In genomic region chr2:20525041-20526035, GRCh38 we compare ENCODE assay signal across 1 cellular context.
TF ChIP-seq lines count a peak whose summit lies in the region.

No MANE protein-coding gene starts in this region.

TF ChIP-seq in HepG2, 621 proteins besides CTCF, POLR2A, EP300 and RAD21 (continued from another document and continues in another):
- peak; percentile 52 to 68; a peak in 2 of 4 replicates for TF ChIP-seq HMGXB4 (CRISPR knock-in tag; IDR thresholded peaks at IDR 0.05; ENCODE audit: borderline replicate concordance in 1 of 2, low read depth in 1 of 2)
- peak; percentile 84 for TF ChIP-seq ZFY (CRISPR knock-in tag; IDR thresholded peaks at IDR 0.05)
- no peak for TF ChIP-seq HOXA5 (CRISPR knock-in tag; IDR thresholded peaks at IDR 0.05)
- TF ChIP-seq ZNF253 (CRISPR knock-in tag; IDR thresholded peaks at IDR 0.05; ENCODE audit: borderline replicate concordance) = no peak
- no peak for TF ChIP-seq SMYD3 (CRISPR knock-in tag; IDR thresholded peaks at IDR 0.05)
- TF ChIP-seq KDM5B (CRISPR knock-in tag; IDR thresholded peaks at IDR 0.05; ENCODE audit: borderline replicate concordance) = peak; percentile 56; the same call in 1 of the 2 replicates
- TF ChIP-seq HDAC1 (CRISPR knock-in tag; IDR thresholded peaks at IDR 0.05) = peak; percentile 70; the same call in 1 of the 2 replicates
- no peak for TF ChIP-seq DZIP1 (CRISPR knock-in tag; IDR thresholded peaks at IDR 0.05)
- peak; percentile 60; the same call in 1 of the 2 replicates for TF ChIP-seq ARNTL (CRISPR knock-in tag; IDR thresholded peaks at IDR 0.05)
- no peak for TF ChIP-seq NFE2 (CRISPR knock-in tag; IDR thresholded peaks at IDR 0.05)
- peak; percentile 61 to 74; a peak in 2 of 4 replicates for TF ChIP-seq KLF16 (CRISPR knock-in tag; IDR thresholded peaks at IDR 0.05)
- peak; percentile 78; the same call in 1 of the 2 replicates for TF ChIP-seq JUN (CRISPR knock-in tag; IDR thresholded peaks at IDR 0.05)
- TF ChIP-seq ONECUT2 (CRISPR knock-in tag; IDR thresholded peaks at IDR 0.05) = 0 out of 2 replicates have a peak, but pooled peaks have one; percentile 20
- no peak for TF ChIP-seq PHF5A (CRISPR knock-in tag; IDR thresholded peaks at IDR 0.05; ENCODE audit: low read depth, unreplicated experiment)
- TF ChIP-seq ZNF275 (CRISPR knock-in tag; IDR thresholded peaks at IDR 0.05; ENCODE audit: borderline replicate concordance) = no peak; the same call in 1 of the 2 replicates
- 0 out of 2 replicates have a peak, but pooled peaks have one; percentile 40 for TF ChIP-seq ZNF329 (CRISPR knock-in tag; IDR thresholded peaks at IDR 0.05; ENCODE audit: low read depth)
- TF ChIP-seq ZNF446 (CRISPR knock-in tag; IDR thresholded peaks at IDR 0.05) = no peak
- TF ChIP-seq ISL2 (CRISPR knock-in tag; IDR thresholded peaks at IDR 0.05) = no peak; the same call in 1 of the 2 replicates
- peak; percentile 72 for TF ChIP-seq MTA1 (CRISPR knock-in tag; IDR thresholded peaks at IDR 0.05; ENCODE audit: borderline replicate concordance)
- peak; percentile 28; the same call in 1 of the 2 replicates for TF ChIP-seq REXO4 (CRISPR knock-in tag; IDR thresholded peaks at IDR 0.05; ENCODE audit: borderline replicate concordance)
- TF ChIP-seq ZNF337 (CRISPR knock-in tag; IDR thresholded peaks at IDR 0.05; ENCODE audit: borderline replicate concordance, low read depth) = peak; percentile 54; the same call in 1 of the 2 replicates
- no peak for TF ChIP-seq ZNF512 (CRISPR knock-in tag; IDR thresholded peaks at IDR 0.05)
- TF ChIP-seq ZSCAN9 (CRISPR knock-in tag; IDR thresholded peaks at IDR 0.05; ENCODE audit: borderline replicate concordance) = peak; percentile 55; the same call in 1 of the 2 replicates
- TF ChIP-seq ZSCAN21 (CRISPR knock-in tag; IDR thresholded peaks at IDR 0.05; ENCODE audit: borderline replicate concordance) = peak; percentile 82; the same call in 1 of the 2 replicates
- no peak for TF ChIP-seq RERE (CRISPR knock-in tag; IDR thresholded peaks at IDR 0.05; ENCODE audit: low read depth)
- TF ChIP-seq ZNF317 (CRISPR knock-in tag; IDR thresholded peaks at IDR 0.05) = peak; percentile 73
- TF ChIP-seq ZBTB40 (IDR thresholded peaks at IDR 0.05) = no peak
- TF ChIP-seq ZBTB40 (CRISPR knock-in tag; IDR thresholded peaks at IDR 0.05) = 0 out of 2 replicates have a peak, but pooled peaks have one; percentile 38
- peak; percentile 38; the same call in 1 of the 2 replicates for TF ChIP-seq HES4 (CRISPR knock-in tag; IDR thresholded peaks at IDR 0.05; ENCODE audit: borderline replicate concordance)
- peak; percentile 77; the same call in 1 of the 2 replicates for TF ChIP-seq KLF6 (CRISPR knock-in tag; IDR thresholded peaks at IDR 0.05)
- TF ChIP-seq ZNF652 (CRISPR knock-in tag; IDR thresholded peaks at IDR 0.05; ENCODE audit: borderline replicate concordance, low read depth) = no peak
- no peak for TF ChIP-seq MBD4 (IDR thresholded peaks at IDR 0.05; ENCODE audit: borderline replicate concordance, low read length)
- TF ChIP-seq NFYB (CRISPR knock-in tag; IDR thresholded peaks at IDR 0.05) = no peak
- TF ChIP-seq SP5 (CRISPR knock-in tag; IDR thresholded peaks at IDR 0.05; ENCODE audit: borderline replicate concordance, low read depth) = no peak; the same call in 1 of the 2 replicates
- TF ChIP-seq ZNF746 (CRISPR knock-in tag; IDR thresholded peaks at IDR 0.05) = peak; percentile 58; the same call in 1 of the 2 replicates
- TF ChIP-seq NR2F6 (IDR thresholded peaks at IDR 0.05) = no peak; the same call in 1 of the 2 replicates
- peak; percentile 46; the same call in 1 of the 2 replicates for TF ChIP-seq NR2F6 (CRISPR knock-in tag; IDR thresholded peaks at IDR 0.05)
- peak; percentile 94 for TF ChIP-seq MEIS1 (CRISPR knock-in tag; IDR thresholded peaks at IDR 0.05; ENCODE audit: borderline replicate concordance)
- peak; percentile 70 for TF ChIP-seq FOSL1 (CRISPR knock-in tag; IDR thresholded peaks at IDR 0.05; ENCODE audit: borderline replicate concordance)
